ENCODE assay signal across 1 cellular context in genomic region chr19:54156953-54157352, GRCh38.
TF ChIP-seq lines count a peak whose summit lies in the region.

No MANE protein-coding gene starts in this region.

TF ChIP-seq in K562, 482 proteins besides CTCF, POLR2A, EP300 and RAD21:
- TF ChIP-seq HDAC2 (IDR thresholded peaks at IDR 0.05) (no peak), ARID2 (IDR thresholded peaks at IDR 0.05) (no peak), MEF2D (tag; conservative IDR thresholded peaks at IDR 0.05; ENCODE audit: low read depth) (no peak)
